33 cellular contexts compared by ENCODE assay signal in the genomic region with DNA sequence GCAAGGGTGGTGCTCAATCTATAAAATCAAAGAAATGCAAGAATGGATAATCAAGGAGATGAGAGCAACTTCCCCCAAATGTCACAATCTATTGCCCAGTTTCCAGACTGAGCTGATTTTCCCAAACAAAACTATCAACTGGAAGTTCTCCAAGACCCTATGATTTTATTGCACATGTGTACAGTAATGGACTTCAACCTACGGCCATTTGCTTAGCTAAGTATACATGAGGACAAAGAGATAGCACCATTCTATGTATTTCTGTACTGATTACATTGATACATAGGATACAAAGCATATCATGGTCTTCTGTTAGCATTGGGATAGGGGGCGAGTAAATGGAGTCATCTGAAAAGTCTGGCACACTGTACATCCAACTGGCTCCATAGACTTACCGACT.
DNase-seq lines count a peak whose midpoint lies in the region; ATAC-seq and FAIRE-seq lines count a peak whose summit lies in the region.
"Had no signal": no experiment of that assay in that cellular context is flagged by ENCODE, and none has a peak within 500 bp of the region (broad histone marks: within the 10 kb centered on the region; RNA-seq: fewer than 3 reads in every experiment).

No MANE protein-coding gene starts in this region.

- peak; percentile 75 for ATAC-seq in left colon
- no peak for ATAC-seq in naive thymus-derived CD4-positive, alpha-beta T cell
- no peak for ATAC-seq in HG02610 (IDR thresholded peaks at IDR 0.05; ENCODE audit: unreplicated experiment)
- ATAC-seq: A549; CD8-positive, alpha-beta T cell had no signal

- DNase-seq in left colon (no peak), small intestine (peak; percentile 61)
- DNase-seq in naive thymus-derived CD4-positive, alpha-beta T cell = no peak
- DNase-seq: 8988T; ACHN; AML-193; BE2C; C1 segment of cervical spinal cord; Caco-2; Calu3; CD4-positive, alpha-beta memory T cell; CD4-positive, alpha-beta T cell; CD4-positive, CD25-positive, alpha-beta regulatory T cell; CD8-positive, alpha-beta memory T cell; CD8-positive, alpha-beta T cell; COR-L47; DMS 273 treated with DMSO at 0.1 percent for 48 hours; DMS153; DMS53; DMS79; DMS79 treated with DMSO at 0.1 percent for 48 hours; DND-41; EL had no signal

- WGBS in small intestine, 3 donors = 48 to 59% (median 53%) methylated on average over 3 of the region's 3 CpGs

- FAIRE-seq in small intestine (lab: Jason Lieb, UNC) = no peak
- FAIRE-seq: A204.1, A549, D721Med had no signal

- no peak overlapping the region for H3K4me3 Mint-ChIP-seq in naive thymus-derived CD4-positive, alpha-beta T cell
- H3K4me3 Mint-ChIP-seq: B cell; CD14-positive monocyte; CD4-positive, alpha-beta memory T cell; CD4-positive, alpha-beta T cell; CD4-positive, CD25-positive, alpha-beta regulatory T cell; CD8-positive, alpha-beta memory T cell; CD8-positive, alpha-beta T cell had no signal

- H3K36me3 Mint-ChIP-seq in naive thymus-derived CD4-positive, alpha-beta T cell = no peaks in the 10 kb centered on the region
- H3K36me3 Mint-ChIP-seq: CD14-positive monocyte; CD4-positive, alpha-beta memory T cell; CD4-positive, CD25-positive, alpha-beta regulatory T cell; CD8-positive, alpha-beta T cell had no signal

- no peaks in the 10 kb centered on the region for H3K4me1 Mint-ChIP-seq in naive thymus-derived CD4-positive, alpha-beta T cell
- H3K4me1 Mint-ChIP-seq: B cell; CD14-positive monocyte; CD4-positive, alpha-beta memory T cell; CD4-positive, CD25-positive, alpha-beta regulatory T cell; CD8-positive, alpha-beta memory T cell had no signal

- intact Hi-C loops in left colon (cut with DNase I, micrococcal nuclease) = no loop called here
- intact Hi-C loops in naive thymus-derived CD4-positive, alpha-beta T cell (cut with micrococcal nuclease) = no loop called here

- H3K27ac ChIP-seq in small intestine (ENCODE audit: low read depth in 1 of 2, low read length in 1 of 2) = no peak overlapping the region
- no peak overlapping the region for H3K27ac ChIP-seq in naive thymus-derived CD4-positive, alpha-beta T cell (ENCODE audit: low read depth, low read length)
- H3K27ac ChIP-seq: 22Rv1; A549; BLaER1; BLaER1 treated with 17β-estradiol and CSF1 and Interleukin-3, amounts not matched to agents 10 nM and 100 nM; C4-2B had no signal

- H3K4me1 ChIP-seq in small intestine (ENCODE audit: control insufficient read depth in 2 of 2, insufficient read depth in 1 of 2, low read depth in 1 of 2, low read length in 1 of 2) = no peaks in the 10 kb centered on the region
- H3K4me1 ChIP-seq in naive thymus-derived CD4-positive, alpha-beta T cell (ENCODE audit: control insufficient read depth in 2 of 2, insufficient read depth in 2 of 2, low read length in 2 of 2) = no peaks in the 10 kb centered on the region
- H3K4me1 ChIP-seq: A549; BE2C; BLaER1; BLaER1 treated with 17β-estradiol and CSF1 and Interleukin-3, amounts not matched to agents 10 nM and 100 nM; Caco-2 had no signal

- no peaks in the 10 kb centered on the region for H3K36me3 ChIP-seq in small intestine (ENCODE audit: control insufficient read depth in 2 of 2, insufficient read depth in 2 of 2, low read length in 2 of 2)
- H3K36me3 ChIP-seq in naive thymus-derived CD4-positive, alpha-beta T cell (ENCODE audit: control insufficient read depth in 2 of 3, insufficient read depth in 3 of 3, low read length in 3 of 3) = no peaks in the 10 kb centered on the region
- H3K36me3 ChIP-seq: BE2C; BLaER1; BLaER1 treated with 17β-estradiol and CSF1 and Interleukin-3, amounts not matched to agents 10 nM and 100 nM had no signal

- peaks cover 0 to 48% (median 13%) of the 10 kb centered on the region in 11 donors for H3K9me3 Mint-ChIP-seq in naive thymus-derived CD4-positive, alpha-beta T cell

- POLR2A ChIA-PET in naive thymus-derived CD4-positive, alpha-beta T cell (lab: Charles Lee) = no interaction called here

- no peaks in the 10 kb centered on the region for H3K27me3 Mint-ChIP-seq in naive thymus-derived CD4-positive, alpha-beta T cell
- H3K27me3 Mint-ChIP-seq: B cell; CD4-positive, alpha-beta memory T cell; CD4-positive, alpha-beta T cell; CD4-positive, CD25-positive, alpha-beta regulatory T cell; CD8-positive, alpha-beta memory T cell had no signal

- no peak overlapping the region for H3K4me3 ChIP-seq in small intestine (ENCODE audit: low read depth in 1 of 2, low read length in 2 of 2)
- no peak overlapping the region for H3K4me3 ChIP-seq in naive thymus-derived CD4-positive, alpha-beta T cell (ENCODE audit: low read length)
- H3K4me3 ChIP-seq: A549; BLaER1; BLaER1 treated with 17β-estradiol and CSF1 and Interleukin-3, amounts not matched to agents 10 nM and 100 nM had no signal

- no peaks in the 10 kb centered on the region for H3K9me3 ChIP-seq in small intestine (ENCODE audit: control insufficient read depth, low read depth)
- no peaks in the 10 kb centered on the region for H3K9me3 ChIP-seq in naive thymus-derived CD4-positive, alpha-beta T cell (ENCODE audit: control insufficient read depth in 2 of 3, low read length in 3 of 3)
- H3K9me3 ChIP-seq: A549; BE2C; BLaER1; BLaER1 treated with 17β-estradiol and CSF1 and Interleukin-3, amounts not matched to agents 10 nM and 100 nM; Caco-2 had no signal

- no peak overlapping the region for H3K27ac Mint-ChIP-seq in naive thymus-derived CD4-positive, alpha-beta T cell
- H3K27ac Mint-ChIP-seq: B cell; CD4-positive, alpha-beta memory T cell; CD4-positive, alpha-beta T cell; CD8-positive, alpha-beta memory T cell; CD8-positive, alpha-beta T cell had no signal

- CTCF ChIA-PET in naive thymus-derived CD4-positive, alpha-beta T cell (lab: Charles Lee) = no interaction called here

- H3K27me3 ChIP-seq in small intestine (ENCODE audit: control insufficient read depth in 2 of 2, insufficient read depth in 2 of 2, low read length in 2 of 2) = no peaks in the 10 kb centered on the region
- no peaks in the 10 kb centered on the region for H3K27me3 ChIP-seq in naive thymus-derived CD4-positive, alpha-beta T cell (ENCODE audit: control insufficient read depth in 2 of 2, insufficient read depth in 2 of 2, low read length in 2 of 2)
- H3K27me3 ChIP-seq: BE2C; BLaER1; BLaER1 treated with 17β-estradiol and CSF1 and Interleukin-3, amounts not matched to agents 10 nM and 100 nM had no signal
